In the genomic region with DNA sequence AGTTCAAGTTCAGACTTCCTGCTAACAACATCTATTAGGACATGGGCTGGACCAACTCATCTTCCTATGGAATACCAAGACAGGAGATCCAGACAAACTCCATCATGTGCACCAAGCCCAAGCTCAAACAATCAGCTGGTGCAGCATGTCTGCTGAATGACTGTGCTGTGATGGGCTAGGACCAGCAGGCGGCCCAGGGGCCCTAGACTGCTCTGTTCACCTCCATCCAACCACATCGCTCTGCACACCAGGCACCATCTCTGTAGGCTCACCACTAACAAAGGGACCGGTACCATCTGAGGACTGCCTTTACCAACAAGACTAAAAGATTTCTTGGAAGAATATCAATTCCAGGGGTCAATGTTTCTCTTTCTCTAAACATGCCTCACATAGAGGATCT, we compare ENCODE assay signal across 15 cellular contexts. TPM values are rescaled to one million over a fixed set of nuclear protein-coding genes. Genes with fewer than 3 reads are reported as not detected.
DNase-seq lines count a peak whose midpoint lies in the region; ATAC-seq and TF ChIP-seq lines count a peak whose summit lies in the region.
"Had no signal": no experiment of that assay in that cellular context is flagged by ENCODE, and none has a peak within 500 bp of the region (broad histone marks: within the 10 kb centered on the region; RNA-seq: fewer than 3 reads in every experiment).

No MANE protein-coding gene starts in this region.

- H3K27ac Mint-ChIP-seq in CD4-positive, alpha-beta T cell, result peak overlapping the region; percentile 61
- peak overlapping the region; percentile 66 for H3K27ac Mint-ChIP-seq in Caco-2 (ENCODE audit: unreplicated experiment)
- peak overlapping the region; percentile 39 for H3K27ac Mint-ChIP-seq in activated CD8-positive, alpha-beta T cell treated with anti-CD3 and anti-CD28 coated beads, Interleukin-2, amount 10 ng/mL, durations not matched to agents 7 days and 5 days

- H3K9me3 ChIP-seq in CD4-positive, alpha-beta T cell (ENCODE audit: control insufficient read depth, low read length), result no peaks in the 10 kb centered on the region
- H3K9me3 ChIP-seq in Caco-2 (no peaks in the 10 kb centered on the region), osteoblast (ENCODE audit: low read depth, low read length) (no peaks in the 10 kb centered on the region)

- H3K4me2 ChIP-seq in osteoblast (ENCODE audit: insufficient read depth, low read length), result no peak overlapping the region

- no peak for DNase-seq in CD4-positive, alpha-beta T cell
- no peak for DNase-seq in Caco-2
- DNase-seq in activated CD8-positive, alpha-beta T cell treated with anti-CD3 and anti-CD28 coated beads, Interleukin-2, amount 10 ng/mL, durations not matched to agents 7 days and 5 days, result no peak
- DNase-seq in osteoblast (ENCODE audit: insufficient read length, low spot score, missing footprints), result peak; percentile 58
- no peak for DNase-seq in retina
- no peak for DNase-seq in stimulated activated CD4-positive, alpha-beta T cell treated with anti-CD3 and anti-CD28 coated beads, Interleukin-2, amount 100 ng/mL, for 48 hours
- DNase-seq: COR-L47, DMS53, GM23248, KBM-7, NCI-H1048, NCI-H2107, NCI-H69 had no signal

- no peak overlapping the region for H3K27ac ChIP-seq in CD4-positive, alpha-beta T cell (ENCODE audit: low read depth, low read length)
- no peak overlapping the region for H3K27ac ChIP-seq in osteoblast (ENCODE audit: low read depth, low read length)
- H3K27ac ChIP-seq: GM23248, SK-N-MC had no signal

- H3K4me1 ChIP-seq in Caco-2 (no peaks in the 10 kb centered on the region), osteoblast (ENCODE audit: insufficient read depth, low read length) (no peaks in the 10 kb centered on the region)

- no peaks in the 10 kb centered on the region for H3K27me3 ChIP-seq in CD4-positive, alpha-beta T cell (ENCODE audit: control insufficient read depth, insufficient read depth, low read length)
- no peaks in the 10 kb centered on the region for H3K27me3 ChIP-seq in Caco-2 (replicated peaks; ENCODE audit: control insufficient read depth, insufficient read depth, low read length)
- no peaks in the 10 kb centered on the region for H3K27me3 ChIP-seq in osteoblast (ENCODE audit: insufficient read depth, low read length)

- peak overlapping the region; percentile 9 for H3K4me3 Mint-ChIP-seq in CD4-positive, alpha-beta T cell
- H3K4me3 Mint-ChIP-seq in Caco-2 (ENCODE audit: unreplicated experiment), result no peak overlapping the region
- no peak overlapping the region for H3K4me3 Mint-ChIP-seq in activated CD8-positive, alpha-beta T cell treated with anti-CD3 and anti-CD28 coated beads, Interleukin-2, amount 10 ng/mL, durations not matched to agents 7 days and 5 days

- H3K4me3 ChIP-seq in Caco-2 (ENCODE audit: low read depth, low read length) (no peak overlapping the region), osteoblast (ENCODE audit: insufficient read depth, low read length) (no peak overlapping the region)
- H3K4me3 ChIP-seq: GM23248, SK-N-MC had no signal

- ATAC-seq in CD4-positive, alpha-beta T cell (ENCODE audit: poor library complexity), result peak; percentile 52
- ATAC-seq in activated CD8-positive, alpha-beta T cell treated with anti-CD3 and anti-CD28 coated beads, Interleukin-2, amount 10 ng/mL, durations not matched to agents 7 days and 5 days, result no peak
- no peak for ATAC-seq in HG02678 (IDR thresholded peaks at IDR 0.05; ENCODE audit: unreplicated experiment)

- no TSS peak for BruUV-seq in Caco-2 (replicated peaks; lab: Mats Ljungman, UMichigan)

- peaks cover 73% of the 10 kb centered on the region for H3K4me1 Mint-ChIP-seq in CD4-positive, alpha-beta T cell (ENCODE audit: low read depth)
- no peaks in the 10 kb centered on the region for H3K4me1 Mint-ChIP-seq in Caco-2 (ENCODE audit: low read depth, unreplicated experiment)
- peaks cover 54% of the 10 kb centered on the region for H3K4me1 Mint-ChIP-seq in activated CD8-positive, alpha-beta T cell treated with anti-CD3 and anti-CD28 coated beads, Interleukin-2, amount 10 ng/mL, durations not matched to agents 7 days and 5 days (ENCODE audit: low read depth)

- TF ChIP-seq CTCF in CD4-positive, alpha-beta T cell (IDR thresholded peaks at IDR 0.05), result no peak
- TF ChIP-seq CTCF in Caco-2 (IDR thresholded peaks at IDR 0.05; ENCODE audit: insufficient read depth in 1 of 2, low read depth in 1 of 2, low read length in 1 of 2, severe bottlenecking in 1 of 2, unreplicated experiment in 1 of 2) (no peak), osteoblast (IDR thresholded peaks at IDR 0.05; ENCODE audit: extremely low read depth, low read depth, low read length) (no peak)

- H3K36me3 ChIP-seq in Caco-2 (ENCODE audit: control insufficient read depth, insufficient read depth, low read length) (no peaks in the 10 kb centered on the region; the same call in none of the 2 replicates), osteoblast (ENCODE audit: insufficient read depth, low read length) (peaks cover 62% of the 10 kb centered on the region)

- intact Hi-C loops in CD4-positive, alpha-beta T cell (cut with DNase I, micrococcal nuclease), result loop anchor here in 1 of 2 experiments (1.0 kb wide), 1 partner anchor 8 kb away; no protein-coding TSS in a partner anchor
- intact Hi-C loops in Caco-2 (cut with micrococcal nuclease; ENCODE audit: unreplicated experiment), result no loop called here

- no peaks in the 10 kb centered on the region for H3K27me3 Mint-ChIP-seq in CD4-positive, alpha-beta T cell
- no peaks in the 10 kb centered on the region for H3K27me3 Mint-ChIP-seq in Caco-2 (ENCODE audit: insufficient read depth, unreplicated experiment)
- H3K27me3 Mint-ChIP-seq in activated CD8-positive, alpha-beta T cell treated with anti-CD3 and anti-CD28 coated beads, Interleukin-2, amount 10 ng/mL, durations not matched to agents 7 days and 5 days (ENCODE audit: low read depth), result no peaks in the 10 kb centered on the region

- CTCF ChIA-PET in CD4-positive, alpha-beta T cell (lab: Charles Lee), result interaction anchor here (0.5 kb wide), 1 partner anchor 15 kb away, joined by 3 read pairs; no protein-coding TSS in a partner anchor
- CTCF ChIA-PET in Caco-2 (lab: Charles Lee), result no interaction called here
- CTCF ChIA-PET in activated CD8-positive, alpha-beta T cell treated with anti-CD3 and anti-CD28 coated beads, Interleukin-2, amount 10 ng/mL, durations not matched to agents 7 days and 5 days (lab: Charles Lee), result no interaction called here

- peaks cover 99% of the 10 kb centered on the region for H3K79me2 ChIP-seq in osteoblast (ENCODE audit: insufficient read depth, low read length)

- H2AFZ ChIP-seq in osteoblast (ENCODE audit: low read length), result no peak overlapping the region
- H2AFZ ChIP-seq: GM23248 had no signal

- no peaks in the 10 kb centered on the region for H3K9me3 Mint-ChIP-seq in CD4-positive, alpha-beta T cell
- no peaks in the 10 kb centered on the region for H3K9me3 Mint-ChIP-seq in Caco-2 (ENCODE audit: unreplicated experiment)
- no peaks in the 10 kb centered on the region for H3K9me3 Mint-ChIP-seq in activated CD8-positive, alpha-beta T cell treated with anti-CD3 and anti-CD28 coated beads, Interleukin-2, amount 10 ng/mL, durations not matched to agents 7 days and 5 days (ENCODE audit: insufficient read depth)

- H3K36me3 Mint-ChIP-seq in CD4-positive, alpha-beta T cell (ENCODE audit: low read depth), result peaks cover 89% of the 10 kb centered on the region
- peaks cover 90% of the 10 kb centered on the region for H3K36me3 Mint-ChIP-seq in Caco-2 (ENCODE audit: insufficient read depth, unreplicated experiment)
- peaks cover 69% of the 10 kb centered on the region for H3K36me3 Mint-ChIP-seq in activated CD8-positive, alpha-beta T cell treated with anti-CD3 and anti-CD28 coated beads, Interleukin-2, amount 10 ng/mL, durations not matched to agents 7 days and 5 days (ENCODE audit: low read depth)

- peaks cover 78% of the 10 kb centered on the region for H4K20me1 ChIP-seq in osteoblast (ENCODE audit: insufficient read depth, low read length)

- POLR2A ChIA-PET in CD4-positive, alpha-beta T cell (lab: Charles Lee), result interaction anchor here (1.3 kb wide), 1 partner anchor 8 kb away, joined by 5 read pairs; no protein-coding TSS in a partner anchor
- POLR2A ChIA-PET in Caco-2 (lab: Charles Lee), result no interaction called here
- POLR2A ChIA-PET in activated CD8-positive, alpha-beta T cell treated with anti-CD3 and anti-CD28 coated beads, Interleukin-2, amount 10 ng/mL, durations not matched to agents 7 days and 5 days (lab: Charles Lee), result interaction anchor here (0.7 to 1.9 kb wide), 3 partner anchors 9 to 38 kb away, joined by 4 read pairs; no protein-coding TSS in a partner anchor

RNA-seq across cellular contexts. Expression of a gene that starts 10.3 kb away (rescaled TPM):
- total RNA-seq in CD4-positive, alpha-beta T cell, result 100 to 1,000 TPM; 129 to 130 TPM
- total RNA-seq in Caco-2 (2022), result 46.9 and 48.3 TPM in 2 replicates
- 10 to 100 TPM; 43.0 to 44.3 TPM for total RNA-seq in activated CD8-positive, alpha-beta T cell treated with anti-CD3 and anti-CD28 coated beads, Interleukin-2, amount 10 ng/mL, durations not matched to agents 7 days and 5 days
- 23.5 and 25.9 TPM in 2 replicates for total RNA-seq in osteoblast

RNA-seq across cellular contexts. Expression of a gene that starts 36.3 kb away (rescaled TPM):
- 10 to 100 TPM; 14.8 to 15.0 TPM for total RNA-seq in CD4-positive, alpha-beta T cell
- total RNA-seq in Caco-2 (2022) (17.3 TPM in 2 replicates), osteoblast (8.0 and 8.3 TPM in 2 replicates)
- 10 to 100 TPM; 19.4 to 19.6 TPM for total RNA-seq in activated CD8-positive, alpha-beta T cell treated with anti-CD3 and anti-CD28 coated beads, Interleukin-2, amount 10 ng/mL, durations not matched to agents 7 days and 5 days
